13 cellular contexts compared by ENCODE assay signal in the genomic region with DNA sequence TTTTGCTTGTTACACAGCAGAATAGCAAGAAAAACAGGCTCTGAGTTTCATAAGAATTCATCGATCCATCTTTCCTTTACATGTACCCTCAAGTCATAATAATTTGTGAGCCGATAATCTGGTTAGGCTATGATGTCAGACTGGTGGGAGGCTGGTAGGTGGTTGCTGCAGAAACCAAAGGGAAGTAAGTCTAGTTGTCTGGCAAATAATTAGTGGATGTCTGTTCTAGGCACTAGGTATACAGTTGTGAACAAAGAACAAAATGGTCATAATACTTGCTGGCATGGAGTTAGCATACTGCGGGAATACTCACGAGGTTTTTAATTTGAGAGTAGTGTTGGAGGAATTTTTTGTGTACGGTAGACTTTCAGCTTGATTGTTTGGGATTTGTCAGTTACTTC. TPM values are rescaled to one million over a fixed set of nuclear protein-coding genes. Genes with fewer than 3 reads are reported as not detected.
DNase-seq lines count a peak whose midpoint lies in the region; ATAC-seq, FAIRE-seq and TF ChIP-seq lines count a peak whose summit lies in the region.
"Had no signal": no experiment of that assay in that cellular context is flagged by ENCODE, and none has a peak within 500 bp of the region (broad histone marks: within the 10 kb centered on the region; RNA-seq: fewer than 3 reads in every experiment).

No MANE protein-coding gene starts in this region.

- H3K4me3 Mint-ChIP-seq in CD14-positive monocyte: peak overlapping the region in 1 of 2 donors; percentile 61
- H3K4me3 Mint-ChIP-seq in activated T-helper 17 cell treated with anti-CD3 and anti-CD28 coated beads, Interleukin-2, amount 50 U/mL, for 72 hours: peak overlapping the region; percentile 96

- peaks cover 0 to 1% (median 0%) of the 10 kb centered on the region in 3 donors for H3K27me3 Mint-ChIP-seq in CD14-positive monocyte (ENCODE audit: low read depth in 3 of 3)
- no peaks in the 10 kb centered on the region for H3K27me3 Mint-ChIP-seq in activated T-helper 17 cell treated with anti-CD3 and anti-CD28 coated beads, Interleukin-2, amount 50 U/mL, for 72 hours

- H3K4me1 Mint-ChIP-seq in CD14-positive monocyte: peaks cover 86% of the 10 kb centered on the region
- H3K4me1 Mint-ChIP-seq in activated T-helper 17 cell treated with anti-CD3 and anti-CD28 coated beads, Interleukin-2, amount 50 U/mL, for 72 hours: peaks cover 73% of the 10 kb centered on the region

- H3K27ac ChIP-seq in lower lobe of right lung: peak overlapping the region; percentile 15
- no peak overlapping the region for H3K27ac ChIP-seq in HepG2 (ENCODE audit: extremely low read length, insufficient read depth, low read length)

- no peaks in the 10 kb centered on the region for H3K9me3 Mint-ChIP-seq in CD14-positive monocyte
- H3K9me3 Mint-ChIP-seq in activated T-helper 17 cell treated with anti-CD3 and anti-CD28 coated beads, Interleukin-2, amount 50 U/mL, for 72 hours: no peaks in the 10 kb centered on the region

- no TSS peak for BruUV-seq in HepG2 (replicated peaks; lab: Mats Ljungman, UMichigan)

- H3K9me3 ChIP-seq in lower lobe of right lung (no peaks in the 10 kb centered on the region), HepG2 (ENCODE audit: low read length) (no peaks in the 10 kb centered on the region)

- 98% methylated on average over 5 of the region's 5 CpGs for WGBS in HepG2 (ENCODE audit: low lambda C conversion rate)

- H3K4me3 ChIP-seq in lower lobe of right lung (no peak overlapping the region), HepG2 (replicated peaks in 1 of 3; ENCODE audit: insufficient read depth in 1 of 3, low read depth in 2 of 3, low read length in 3 of 3) (no peak overlapping the region)

- H3K27ac Mint-ChIP-seq in CD14-positive monocyte: peak overlapping the region in 6 of 7 donors; percentile 3 to 70 (median 48)
- peak overlapping the region; percentile 96 for H3K27ac Mint-ChIP-seq in activated T-helper 17 cell treated with anti-CD3 and anti-CD28 coated beads, Interleukin-2, amount 50 U/mL, for 72 hours

- TF ChIP-seq CTCF in CD14-positive monocyte (IDR thresholded peaks at IDR 0.05) (no peak), lower lobe of right lung (IDR thresholded peaks at IDR 0.05) (no peak), HepG2 (CRISPR knock-in tag; IDR thresholded peaks at IDR 0.05) (no peak)

- no peak for TF ChIP-seq POLR2A in HepG2 (IDR thresholded peaks at IDR 0.05; ENCODE audit: insufficient read depth in 1 of 2, low read depth in 2 of 2, low read length in 2 of 2)

- TF ChIP-seq RAD21 in HepG2 (CRISPR knock-in tag; IDR thresholded peaks at IDR 0.05): no peak

- intact Hi-C loops in CD14-positive monocyte (cut with micrococcal nuclease): no loop called here
- intact Hi-C loops in lower lobe of right lung (cut with DNase I): no loop called here
- intact Hi-C loops in HepG2 (cut with micrococcal nuclease; ENCODE audit: unreplicated experiment): no loop called here

- H3K27me3 ChIP-seq in lower lobe of right lung (ENCODE audit: low read depth) (no peaks in the 10 kb centered on the region), HepG2 (ENCODE audit: control insufficient read depth in 1 of 2, insufficient read depth in 2 of 2, low read length in 2 of 2) (no peaks in the 10 kb centered on the region)

- in situ Hi-C loops in KBM-7 (cut with MboI; ENCODE audit: low pct_unique_long_range_greater_than_20kb, low sequenced_read_pairs): no loop called here
- in situ Hi-C loops in HepG2 (cut with HindIII; ENCODE audit: extremely low pct_ligation_motif_present, low pct_unique_long_range_greater_than_20kb): no loop called here

- H3K36me3 ChIP-seq in lower lobe of right lung (no peaks in the 10 kb centered on the region), HepG2 (replicated peaks in 1 of 2; ENCODE audit: control insufficient read depth in 1 of 2, insufficient read depth in 2 of 2, low read length in 2 of 2) (no peaks in the 10 kb centered on the region; a peak in 1 of 5 replicates)

- peaks cover 35% of the 10 kb centered on the region for H3K79me2 ChIP-seq in HepG2 (ENCODE audit: insufficient read depth, low read length)

- H4K20me1 ChIP-seq in HepG2 (ENCODE audit: insufficient read depth, low read length): no peaks in the 10 kb centered on the region

- TF ChIP-seq EP300 in HepG2 (IDR thresholded peaks at IDR 0.05; ENCODE audit: low read depth in 2 of 2, low read length in 2 of 2) (no peak), HepG2 (CRISPR knock-in tag; IDR thresholded peaks at IDR 0.05; ENCODE audit: borderline replicate concordance) (no peak)

- peak; percentile 14 for ATAC-seq in activated T-helper 17 cell treated with anti-CD3 and anti-CD28 coated beads, Interleukin-2, amount 50 U/mL, for 72 hours (replicated peaks)
- ATAC-seq in lower lobe of right lung (no peak), GM21360 (IDR thresholded peaks at IDR 0.05; ENCODE audit: unreplicated experiment) (no peak), HepG2 (no peak), HG03457 (IDR thresholded peaks at IDR 0.05; ENCODE audit: unreplicated experiment) (no peak)

- no peak for FAIRE-seq in HepG2 (lab: Jason Lieb, UNC)
- FAIRE-seq: H54 had no signal

- H3K4me1 ChIP-seq in lower lobe of right lung (peaks cover 97% of the 10 kb centered on the region), HepG2 (ENCODE audit: insufficient read depth, low read length) (peaks cover 30% of the 10 kb centered on the region)

- H3K36me3 Mint-ChIP-seq in CD14-positive monocyte: peaks cover 20 to 31% of the 10 kb centered on the region in 2 donors
- peaks cover 82% of the 10 kb centered on the region for H3K36me3 Mint-ChIP-seq in activated T-helper 17 cell treated with anti-CD3 and anti-CD28 coated beads, Interleukin-2, amount 50 U/mL, for 72 hours (ENCODE audit: low read depth)

- POLR2A ChIA-PET in HepG2 (lab: Yijun Ruan, JAX): no interaction called here

- no peak for DNase-seq in CD14-positive monocyte (ENCODE audit: low spot score)
- DNase-seq in KBM-7: peak; percentile 46
- DNase-seq in lower lobe of right lung: no peak
- DNase-seq in NK-92 treated with Interleukin-12 subunit alpha and Interleukin-12 subunit beta, amount 100 ng/mL, for 24 hours (lab: John Stamatoyannopoulos, UW): no peak
- no peak for DNase-seq in HepG2 (ENCODE audit: low spot score)
- DNase-seq: dermis blood vessel endothelial cell; NCI-H2029; stimulated activated CD4-positive, alpha-beta T cell treated with anti-CD3 and anti-CD28 coated beads, Interleukin-4, amount 100 ng/mL, for 1 hour had no signal

- H3K4me2 ChIP-seq in HepG2 (ENCODE audit: low read depth, low read length): no peak overlapping the region

- CTCF ChIA-PET in HepG2 (lab: Yijun Ruan, JAX; ENCODE audit: low intra/inter-chr PET ratio, low total read pairs): no interaction called here

- no peak overlapping the region for H2AFZ ChIP-seq in HepG2 (ENCODE audit: low read length)

- no peak overlapping the region for H3K9ac ChIP-seq in HepG2 (ENCODE audit: insufficient read depth, low read depth, low read length)

RNA-seq across cellular contexts. Expression of gene SUSD6, which starts 8.8 kb away (rescaled TPM):
- polyA plus RNA-seq in CD14-positive monocyte (10 to 100 TPM; 17.3 to 30.1 TPM), HepG2 (2011; rRNA removed) (7.4 and 9.4 TPM in 2 replicates)
- 10 to 100 TPM; 76.9 to 96.4 TPM for total RNA-seq in activated T-helper 17 cell treated with anti-CD3 and anti-CD28 coated beads, Interleukin-2, amount 50 U/mL, for 72 hours
- total RNA-seq in lower lobe of right lung (80.1 TPM), HepG2 (2016; rRNA removed; fragmentation: Illumina TruSeq; extraction: Trizol) (4.8 and 7.2 TPM in 2 replicates)
- 0.53 and 0.71 TPM in 2 replicates for total RNA-seq in HepG2 (2016; cell fraction: cytosol; rRNA removed; fragmentation: Illumina TruSeq; extraction: Trizol; ENCODE audit: low read depth)
- 3.7 and 7.0 TPM in 2 replicates for total RNA-seq in HepG2 (2016; cell fraction: insoluble cytoplasmic fraction; rRNA removed; fragmentation: Illumina TruSeq; extraction: Trizol)
- total RNA-seq in HepG2 (2016; cell fraction: membrane; rRNA removed; fragmentation: Illumina TruSeq; extraction: Trizol): 2.4 and 2.6 TPM in 2 replicates
- total RNA-seq in HepG2 (2016; cell fraction: nucleus; rRNA removed; fragmentation: Illumina TruSeq; extraction: Trizol): 11.6 and 12.8 TPM in 2 replicates
- 3.9 and 4.6 TPM in 2 replicates for polyA plus RNA-seq in HepG2 (2011; cell fraction: cytosol; rRNA removed)
- 17.5 and 19.4 TPM in 2 replicates for polyA plus RNA-seq in HepG2 (2011; cell fraction: nucleus; rRNA removed)
- polyA plus RNA-seq in HepG2 (2012): 5.8 and 6.9 TPM in 2 replicates
- 0.43 and 0.46 TPM in 2 replicates for polyA plus RNA-seq in HepG2 (2016; cell fraction: cytosol; fragmentation: Illumina TruSeq; extraction: Trizol; ENCODE audit: low read depth)
- polyA plus RNA-seq in HepG2 (2016; cell fraction: insoluble cytoplasmic fraction; fragmentation: Illumina TruSeq; extraction: Trizol; ENCODE audit: low read depth): 3.1 and 3.3 TPM in 2 replicates
- 0.96 and 1.2 TPM in 2 replicates for polyA plus RNA-seq in HepG2 (2016; cell fraction: membrane; fragmentation: Illumina TruSeq; extraction: Trizol; ENCODE audit: low read depth)
- polyA plus RNA-seq in HepG2 (2016; cell fraction: nucleus; fragmentation: Illumina TruSeq; extraction: Trizol; ENCODE audit: insufficient read depth, low read depth): 14.7 and 15.5 TPM in 2 replicates
- polyA minus RNA-seq in HepG2 (2011; rRNA and poly(A)+ RNA removed; ENCODE audit: low replicate concordance): 7.6 and 16.1 TPM in 2 replicates
- polyA minus RNA-seq in HepG2 (2011; cell fraction: cytosol; rRNA and poly(A)+ RNA removed): 5.3 and 6.9 TPM in 2 replicates
- polyA minus RNA-seq in HepG2 (2011; cell fraction: nucleus; rRNA and poly(A)+ RNA removed): 12.5 and 13.1 TPM in 2 replicates

RNA-seq across cellular contexts. Expression of gene CCDC177, which starts 45.5 kb away (rescaled TPM):
- polyA plus RNA-seq in CD14-positive monocyte (not detected), HepG2 (2011; rRNA removed) (not detected in 2 replicates)
- not detected for total RNA-seq in activated T-helper 17 cell treated with anti-CD3 and anti-CD28 coated beads, Interleukin-2, amount 50 U/mL, for 72 hours
- total RNA-seq in lower lobe of right lung (not detected), HepG2 (2016; rRNA removed; fragmentation: Illumina TruSeq; extraction: Trizol) (not detected in 2 replicates)
- not detected in 2 replicates for total RNA-seq in HepG2 (2016; cell fraction: cytosol; rRNA removed; fragmentation: Illumina TruSeq; extraction: Trizol; ENCODE audit: low read depth)
- not detected in 2 replicates for total RNA-seq in HepG2 (2016; cell fraction: insoluble cytoplasmic fraction; rRNA removed; fragmentation: Illumina TruSeq; extraction: Trizol)
- not detected in 2 replicates for total RNA-seq in HepG2 (2016; cell fraction: membrane; rRNA removed; fragmentation: Illumina TruSeq; extraction: Trizol)
- not detected in 2 replicates for total RNA-seq in HepG2 (2016; cell fraction: nucleus; rRNA removed; fragmentation: Illumina TruSeq; extraction: Trizol)
- not detected in 2 replicates for polyA plus RNA-seq in HepG2 (2011; cell fraction: cytosol; rRNA removed)
- not detected in 2 replicates for polyA plus RNA-seq in HepG2 (2011; cell fraction: nucleus; rRNA removed)
- polyA plus RNA-seq in HepG2 (2012): not detected in 2 replicates
- polyA plus RNA-seq in HepG2 (2016; cell fraction: cytosol; fragmentation: Illumina TruSeq; extraction: Trizol; ENCODE audit: low read depth): not detected in 2 replicates
- not detected in 2 replicates for polyA plus RNA-seq in HepG2 (2016; cell fraction: insoluble cytoplasmic fraction; fragmentation: Illumina TruSeq; extraction: Trizol; ENCODE audit: low read depth)
- not detected in 2 replicates for polyA plus RNA-seq in HepG2 (2016; cell fraction: membrane; fragmentation: Illumina TruSeq; extraction: Trizol; ENCODE audit: low read depth)
- not detected in 2 replicates for polyA plus RNA-seq in HepG2 (2016; cell fraction: nucleus; fragmentation: Illumina TruSeq; extraction: Trizol; ENCODE audit: insufficient read depth, low read depth)
- polyA minus RNA-seq in HepG2 (2011; rRNA and poly(A)+ RNA removed; ENCODE audit: low replicate concordance): 0.33 TPM in 1 of 2 replicates, not detected in the other
- not detected in 2 replicates for polyA minus RNA-seq in HepG2 (2011; cell fraction: cytosol; rRNA and poly(A)+ RNA removed)
- not detected in 2 replicates for polyA minus RNA-seq in HepG2 (2011; cell fraction: nucleus; rRNA and poly(A)+ RNA removed)
- total RNA-seq: dermis blood vessel endothelial cell had no signal
- polyA plus RNA-seq: urinary bladder had no signal
